10 cellular contexts compared by ENCODE assay signal in genomic region chr14:101835166-101835557, GRCh38.
DNase-seq lines count a peak whose midpoint lies in the region; ATAC-seq and TF ChIP-seq lines count a peak whose summit lies in the region.
"Had no signal": no experiment of that assay in that cellular context is flagged by ENCODE, and none has a peak within 500 bp of the region (broad histone marks: within the 10 kb centered on the region; RNA-seq: fewer than 3 reads in every experiment).

No MANE protein-coding gene starts in this region.

- H3K4me3 ChIP-seq in thyroid gland (replicated peaks in 1 of 3), result no peak overlapping the region

- H3K9me3 Mint-ChIP-seq in activated naive CD4-positive, alpha-beta T cell treated with anti-CD3 and anti-CD28 coated beads, Interleukin-2, amount 50 U/mL, for 24 hours, result no peaks in the 10 kb centered on the region
- H3K9me3 Mint-ChIP-seq in brain, result no peaks in the 10 kb centered on the region
- H3K9me3 Mint-ChIP-seq: activated naive CD8-positive, alpha-beta T cell treated with anti-CD3 and anti-CD28 coated beads, Interleukin-2, amount 10 ng/mL, durations not matched to agents 7 days and 5 days had no signal

- no peak for TF ChIP-seq CTCF in brain (conservative IDR thresholded peaks at IDR 0.05)
- no peak for TF ChIP-seq CTCF in thyroid gland (IDR thresholded peaks at IDR 0.05)

- H3K9me3 ChIP-seq in thyroid gland, result no peaks in the 10 kb centered on the region

- H3K27ac ChIP-seq in thyroid gland, result peak overlapping the region; percentile 67 to 84 (median 83)

- H3K36me3 ChIP-seq in thyroid gland, result no peaks in the 10 kb centered on the region

- no peak for TF ChIP-seq POLR2A in thyroid gland (IDR thresholded peaks at IDR 0.05)

- no peak for DNase-seq in activated naive CD4-positive, alpha-beta T cell (lab: John Stamatoyannopoulos, UW)
- DNase-seq in left lobe of liver (ENCODE audit: low spot score), result peak; percentile 23
- DNase-seq in thyroid gland, result peak; percentile 53 to 68
- DNase-seq in inferior parietal cortex (ENCODE audit: extremely low spot score), result no peak
- DNase-seq: activated naive CD8-positive, alpha-beta T cell treated with anti-CD3 and anti-CD28 coated beads, Interleukin-2, amount 10 ng/mL, durations not matched to agents 7 days and 5 days; NCI-H187 had no signal

- peaks cover 92% of the 10 kb centered on the region for H3K4me1 Mint-ChIP-seq in activated naive CD4-positive, alpha-beta T cell treated with anti-CD3 and anti-CD28 coated beads, Interleukin-2, amount 50 U/mL, for 24 hours
- peaks cover 68% of the 10 kb centered on the region for H3K4me1 Mint-ChIP-seq in brain

- intact Hi-C loops in thyroid gland (cut with DNase I), result no loop called here

- no peaks in the 10 kb centered on the region for H3K27me3 Mint-ChIP-seq in activated naive CD4-positive, alpha-beta T cell treated with anti-CD3 and anti-CD28 coated beads, Interleukin-2, amount 50 U/mL, for 24 hours
- no peaks in the 10 kb centered on the region for H3K27me3 Mint-ChIP-seq in brain
- H3K27me3 Mint-ChIP-seq: activated naive CD8-positive, alpha-beta T cell treated with anti-CD3 and anti-CD28 coated beads, Interleukin-2, amount 10 ng/mL, durations not matched to agents 7 days and 5 days had no signal

- WGBS in thyroid gland, 2 donors, result 29 to 38% methylated on average over 4 of the region's 4 CpGs

- ATAC-seq in left lobe of liver (no peak), GM21390 (IDR thresholded peaks at IDR 0.05; ENCODE audit: unreplicated experiment) (no peak), GM18517 (IDR thresholded peaks at IDR 0.05; ENCODE audit: unreplicated experiment) (no peak)

- H3K36me3 Mint-ChIP-seq in activated naive CD4-positive, alpha-beta T cell treated with anti-CD3 and anti-CD28 coated beads, Interleukin-2, amount 50 U/mL, for 24 hours, result peaks cover 7% of the 10 kb centered on the region
- peaks cover 23% of the 10 kb centered on the region for H3K36me3 Mint-ChIP-seq in brain

- no peaks in the 10 kb centered on the region for H3K27me3 ChIP-seq in thyroid gland

- peak overlapping the region; percentile 11 for H3K4me3 Mint-ChIP-seq in activated naive CD4-positive, alpha-beta T cell treated with anti-CD3 and anti-CD28 coated beads, Interleukin-2, amount 50 U/mL, for 24 hours
- H3K4me3 Mint-ChIP-seq in brain, result peak overlapping the region in 1 of 5 experiments; percentile 30
- H3K4me3 Mint-ChIP-seq: activated naive CD8-positive, alpha-beta T cell treated with anti-CD3 and anti-CD28 coated beads, Interleukin-2, amount 10 ng/mL, durations not matched to agents 7 days and 5 days had no signal

- peak overlapping the region; percentile 63 for H3K27ac Mint-ChIP-seq in activated naive CD4-positive, alpha-beta T cell treated with anti-CD3 and anti-CD28 coated beads, Interleukin-2, amount 50 U/mL, for 24 hours
- peak overlapping the region in 4 of 5 experiments; percentile 57 to 84 (median 77) for H3K27ac Mint-ChIP-seq in brain
- H3K27ac Mint-ChIP-seq: activated naive CD8-positive, alpha-beta T cell treated with anti-CD3 and anti-CD28 coated beads, Interleukin-2, amount 10 ng/mL, durations not matched to agents 7 days and 5 days had no signal

- peaks cover 57 to 81% of the 10 kb centered on the region in 2 donors for H3K4me1 ChIP-seq in thyroid gland

Comparison
In these comparisons a context has a peak if more than half of its experiments do, and no peak if none do; other contexts are left out.
1. DNase-seq: peak in left lobe of liver (single experiment) and thyroid gland (2 of 2); none in activated naive CD4-positive, alpha-beta T cell (0 of 4) and inferior parietal cortex (single experiment).